Comparison of ENCODE assay signal across 1 cellular context in the genomic region with DNA sequence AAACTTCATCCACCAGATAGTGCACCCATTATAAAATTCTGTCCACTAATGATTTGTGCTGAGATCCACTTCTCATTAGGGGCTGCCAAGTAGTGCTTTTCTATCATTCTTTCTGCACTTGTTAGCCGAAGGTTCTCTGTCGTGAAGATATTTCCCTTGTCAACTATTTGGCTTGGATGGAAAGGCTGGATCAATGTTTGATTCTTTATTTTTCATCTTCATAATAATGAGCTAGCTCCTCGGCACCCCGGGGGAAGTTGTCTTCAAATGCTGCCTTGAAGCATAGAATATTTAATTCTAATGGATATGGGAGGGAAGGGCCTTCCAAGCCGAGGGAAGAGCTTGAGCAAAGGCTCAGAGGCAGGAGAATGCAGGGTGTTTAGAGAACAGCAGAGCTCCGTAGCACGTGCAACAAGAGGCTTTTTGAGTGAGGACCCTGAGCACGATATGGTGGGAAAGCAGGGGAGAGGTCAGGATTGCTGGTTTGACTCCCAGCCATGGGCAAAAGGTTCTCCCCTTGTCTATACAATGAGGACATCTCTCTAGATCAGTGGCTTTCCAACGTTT.
TF ChIP-seq lines count a peak whose summit lies in the region.

No MANE protein-coding gene starts in this region.

TF ChIP-seq in K562, 482 proteins besides CTCF, POLR2A, EP300 and RAD21:
- TF ChIP-seq ELF1 (tag; IDR thresholded peaks at IDR 0.05): no peak
- TF ChIP-seq SMC3 (conservative IDR thresholded peaks at IDR 0.05; ENCODE audit: insufficient read depth, low read depth, low read length): no peak
- TF ChIP-seq ZFP30 (CRISPR knock-in tag; IDR thresholded peaks at IDR 0.05; ENCODE audit: borderline replicate concordance): no peak
- TF ChIP-seq EP400 (IDR thresholded peaks at IDR 0.05): no peak
- TF ChIP-seq STAG1 (CRISPR knock-in tag; IDR thresholded peaks at IDR 0.05; ENCODE audit: borderline replicate concordance): no peak
- TF ChIP-seq PTBP1 (IDR thresholded peaks at IDR 0.05; ENCODE audit: low read depth, low read length): no peak
- no peak for TF ChIP-seq YBX1 (IDR thresholded peaks at IDR 0.05)
- TF ChIP-seq SREBF2 (CRISPR knock-in tag; IDR thresholded peaks at IDR 0.05): no peak
- TF ChIP-seq TAL1 (IDR thresholded peaks at IDR 0.05): no peak
- TF ChIP-seq GABPB2 (CRISPR knock-in tag; conservative IDR thresholded peaks at IDR 0.05): no peak
- TF ChIP-seq, protein P1, sequence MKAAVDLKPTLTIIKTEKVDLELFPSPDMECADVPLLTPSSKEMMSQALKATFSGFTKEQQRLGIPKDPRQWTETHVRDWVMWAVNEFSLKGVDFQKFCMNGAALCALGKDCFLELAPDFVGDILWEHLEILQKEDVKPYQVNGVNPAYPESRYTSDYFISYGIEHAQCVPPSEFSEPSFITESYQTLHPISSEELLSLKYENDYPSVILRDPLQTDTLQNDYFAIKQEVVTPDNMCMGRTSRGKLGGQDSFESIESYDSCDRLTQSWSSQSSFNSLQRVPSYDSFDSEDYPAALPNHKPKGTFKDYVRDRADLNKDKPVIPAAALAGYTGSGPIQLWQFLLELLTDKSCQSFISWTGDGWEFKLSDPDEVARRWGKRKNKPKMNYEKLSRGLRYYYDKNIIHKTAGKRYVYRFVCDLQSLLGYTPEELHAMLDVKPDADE (conservative IDR thresholded peaks at IDR 0.05; ENCODE audit: control insufficient read depth, low read depth, low read length): no peak
- TF ChIP-seq POLR2AphosphoS2 (IDR thresholded peaks at IDR 0.05; ENCODE audit: low read length): 0 out of 2 replicates have a peak, but pooled peaks have one; percentile 18
- 0 out of 2 replicates have a peak, but pooled peaks have one; percentile 28 for TF ChIP-seq HNRNPUL1 (IDR thresholded peaks at IDR 0.05; ENCODE audit: low read length)
- TF ChIP-seq FIP1L1 (IDR thresholded peaks at IDR 0.05; ENCODE audit: low read depth, low read length, poor library complexity, severe bottlenecking): no peak
- TF ChIP-seq, protein P2, sequence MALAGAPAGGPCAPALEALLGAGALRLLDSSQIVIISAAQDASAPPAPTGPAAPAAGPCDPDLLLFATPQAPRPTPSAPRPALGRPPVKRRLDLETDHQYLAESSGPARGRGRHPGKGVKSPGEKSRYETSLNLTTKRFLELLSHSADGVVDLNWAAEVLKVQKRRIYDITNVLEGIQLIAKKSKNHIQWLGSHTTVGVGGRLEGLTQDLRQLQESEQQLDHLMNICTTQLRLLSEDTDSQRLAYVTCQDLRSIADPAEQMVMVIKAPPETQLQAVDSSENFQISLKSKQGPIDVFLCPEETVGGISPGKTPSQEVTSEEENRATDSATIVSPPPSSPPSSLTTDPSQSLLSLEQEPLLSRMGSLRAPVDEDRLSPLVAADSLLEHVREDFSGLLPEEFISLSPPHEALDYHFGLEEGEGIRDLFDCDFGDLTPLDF (CRISPR knock-in tag; IDR thresholded peaks at IDR 0.05): no peak
- TF ChIP-seq ZNF436 (CRISPR knock-in tag; IDR thresholded peaks at IDR 0.05): no peak
- TF ChIP-seq CBX1 (IDR thresholded peaks at IDR 0.05; ENCODE audit: low read depth): no peak
- TF ChIP-seq, protein P3, sequence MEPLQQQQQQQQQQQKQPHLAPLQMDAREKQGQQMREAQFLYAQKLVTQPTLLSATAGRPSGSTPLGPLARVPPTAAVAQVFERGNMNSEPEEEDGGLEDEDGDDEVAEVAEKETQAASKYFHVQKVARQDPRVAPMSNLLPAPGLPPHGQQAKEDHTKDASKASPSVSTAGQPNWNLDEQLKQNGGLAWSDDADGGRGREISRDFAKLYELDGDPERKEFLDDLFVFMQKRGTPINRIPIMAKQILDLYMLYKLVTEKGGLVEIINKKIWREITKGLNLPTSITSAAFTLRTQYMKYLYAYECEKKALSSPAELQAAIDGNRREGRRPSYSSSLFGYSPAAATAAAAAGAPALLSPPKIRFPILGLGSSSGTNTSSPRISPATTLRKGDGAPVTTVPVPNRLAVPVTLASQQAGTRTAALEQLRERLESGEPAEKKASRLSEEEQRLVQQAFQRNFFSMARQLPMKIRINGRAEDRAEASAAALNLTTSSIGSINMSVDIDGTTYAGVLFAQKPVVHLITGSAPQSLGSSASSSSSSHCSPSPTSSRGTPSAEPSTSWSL (CRISPR knock-in tag; IDR thresholded peaks at IDR 0.05; ENCODE audit: borderline replicate concordance): no peak
- no peak for TF ChIP-seq ZBTB8A (IDR thresholded peaks at IDR 0.05; ENCODE audit: partially characterized antibody)
- 0 out of 2 replicates have a peak, but pooled peaks have one; percentile 59 for TF ChIP-seq ZNF780A (CRISPR knock-in tag; IDR thresholded peaks at IDR 0.05)
- TF ChIP-seq, protein P4, sequence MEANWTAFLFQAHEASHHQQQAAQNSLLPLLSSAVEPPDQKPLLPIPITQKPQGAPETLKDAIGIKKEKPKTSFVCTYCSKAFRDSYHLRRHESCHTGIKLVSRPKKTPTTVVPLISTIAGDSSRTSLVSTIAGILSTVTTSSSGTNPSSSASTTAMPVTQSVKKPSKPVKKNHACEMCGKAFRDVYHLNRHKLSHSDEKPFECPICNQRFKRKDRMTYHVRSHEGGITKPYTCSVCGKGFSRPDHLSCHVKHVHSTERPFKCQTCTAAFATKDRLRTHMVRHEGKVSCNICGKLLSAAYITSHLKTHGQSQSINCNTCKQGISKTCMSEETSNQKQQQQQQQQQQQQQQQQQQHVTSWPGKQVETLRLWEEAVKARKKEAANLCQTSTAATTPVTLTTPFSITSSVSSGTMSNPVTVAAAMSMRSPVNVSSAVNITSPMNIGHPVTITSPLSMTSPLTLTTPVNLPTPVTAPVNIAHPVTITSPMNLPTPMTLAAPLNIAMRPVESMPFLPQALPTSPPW (CRISPR knock-in tag; IDR thresholded peaks at IDR 0.05): peak; percentile 10; the same call in 1 of the 2 replicates
- TF ChIP-seq, protein P5, sequence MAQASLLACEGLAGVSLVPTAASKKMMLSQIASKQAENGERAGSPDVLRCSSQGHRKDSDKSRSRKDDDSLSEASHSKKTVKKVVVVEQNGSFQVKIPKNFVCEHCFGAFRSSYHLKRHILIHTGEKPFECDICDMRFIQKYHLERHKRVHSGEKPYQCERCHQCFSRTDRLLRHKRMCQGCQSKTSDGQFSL (CRISPR knock-in tag; IDR thresholded peaks at IDR 0.05): 0 out of 2 replicates have a peak, but pooled peaks have one; percentile 35
- TF ChIP-seq, protein P5 (tag; IDR thresholded peaks at IDR 0.05): no peak
- TF ChIP-seq IFI16 (CRISPR knock-in tag; IDR thresholded peaks at IDR 0.05): no peak
- TF ChIP-seq NR4A1 (CRISPR knock-in tag; IDR thresholded peaks at IDR 0.05): no peak
- TF ChIP-seq NR4A1 (tag; IDR thresholded peaks at IDR 0.05): no peak
- TF ChIP-seq MYNN (IDR thresholded peaks at IDR 0.05): peak; percentile 15; the same call in 1 of the 2 replicates
- TF ChIP-seq MYNN (CRISPR knock-in tag; IDR thresholded peaks at IDR 0.05): no peak
- TF ChIP-seq POLR2AphosphoS5 (IDR thresholded peaks at IDR 0.05; ENCODE audit: control insufficient read depth, insufficient read depth, low read depth, low read length): no peak
- no peak for TF ChIP-seq CBFB (CRISPR knock-in tag; IDR thresholded peaks at IDR 0.05)
- no peak for TF ChIP-seq ARID1B (IDR thresholded peaks at IDR 0.05)
- TF ChIP-seq TBP (optimal IDR thresholded peaks at IDR 0.05; ENCODE audit: low read depth, low read length): peak; percentile 10
- TF ChIP-seq ZNF699 (CRISPR knock-in tag; IDR thresholded peaks at IDR 0.05; ENCODE audit: insufficient replicate concordance): no peak
- no peak for TF ChIP-seq MXI1 (IDR thresholded peaks at IDR 0.05; ENCODE audit: low read depth, low read length)
- TF ChIP-seq ZBTB17 (CRISPR knock-in tag; IDR thresholded peaks at IDR 0.05): no peak
- TF ChIP-seq, protein P6, sequence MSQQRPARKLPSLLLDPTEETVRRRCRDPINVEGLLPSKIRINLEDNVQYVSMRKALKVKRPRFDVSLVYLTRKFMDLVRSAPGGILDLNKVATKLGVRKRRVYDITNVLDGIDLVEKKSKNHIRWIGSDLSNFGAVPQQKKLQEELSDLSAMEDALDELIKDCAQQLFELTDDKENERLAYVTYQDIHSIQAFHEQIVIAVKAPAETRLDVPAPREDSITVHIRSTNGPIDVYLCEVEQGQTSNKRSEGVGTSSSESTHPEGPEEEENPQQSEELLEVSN (IDR thresholded peaks at IDR 0.05; ENCODE audit: borderline replicate concordance in 1 of 2, extremely low read depth in 1 of 2, insufficient read depth in 1 of 2, insufficient read length in 1 of 2, low read depth in 1 of 2, low read length in 1 of 2, poor library complexity in 1 of 2, severe bottlenecking in 1 of 2): peak in 1 of 2 experiments; percentile 37
- TF ChIP-seq FOS (IDR thresholded peaks at IDR 0.05; ENCODE audit: extremely low read depth, insufficient read length): no peak
- TF ChIP-seq ZBTB7A (IDR thresholded peaks at IDR 0.05; ENCODE audit: borderline replicate concordance, control insufficient read depth, low read depth, low read length): no peak
- no peak for TF ChIP-seq U2AF1 (optimal IDR thresholded peaks at IDR 0.05; ENCODE audit: low read depth, low read length)
- TF ChIP-seq RBM22 (IDR thresholded peaks at IDR 0.05; ENCODE audit: low read depth, low read length, poor library complexity, severe bottlenecking): no peak
- no peak for TF ChIP-seq SIN3A (IDR thresholded peaks at IDR 0.05; ENCODE audit: borderline replicate concordance in 2 of 2, control insufficient read depth in 1 of 2, low read depth in 2 of 2, low read length in 2 of 2)
- TF ChIP-seq CREB1 (IDR thresholded peaks at IDR 0.05): no peak
- no peak for TF ChIP-seq CREB1 (CRISPR knock-in tag; IDR thresholded peaks at IDR 0.05)
- TF ChIP-seq, protein P7, sequence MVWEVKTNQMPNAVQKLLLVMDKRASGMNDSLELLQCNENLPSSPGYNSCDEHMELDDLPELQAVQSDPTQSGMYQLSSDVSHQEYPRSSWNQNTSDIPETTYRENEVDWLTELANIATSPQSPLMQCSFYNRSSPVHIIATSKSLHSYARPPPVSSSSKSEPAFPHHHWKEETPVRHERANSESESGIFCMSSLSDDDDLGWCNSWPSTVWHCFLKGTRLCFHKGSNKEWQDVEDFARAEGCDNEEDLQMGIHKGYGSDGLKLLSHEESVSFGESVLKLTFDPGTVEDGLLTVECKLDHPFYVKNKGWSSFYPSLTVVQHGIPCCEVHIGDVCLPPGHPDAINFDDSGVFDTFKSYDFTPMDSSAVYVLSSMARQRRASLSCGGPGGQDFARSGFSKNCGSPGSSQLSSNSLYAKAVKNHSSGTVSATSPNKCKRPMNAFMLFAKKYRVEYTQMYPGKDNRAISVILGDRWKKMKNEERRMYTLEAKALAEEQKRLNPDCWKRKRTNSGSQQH (CRISPR knock-in tag; IDR thresholded peaks at IDR 0.05): no peak
- TF ChIP-seq, protein P8, sequence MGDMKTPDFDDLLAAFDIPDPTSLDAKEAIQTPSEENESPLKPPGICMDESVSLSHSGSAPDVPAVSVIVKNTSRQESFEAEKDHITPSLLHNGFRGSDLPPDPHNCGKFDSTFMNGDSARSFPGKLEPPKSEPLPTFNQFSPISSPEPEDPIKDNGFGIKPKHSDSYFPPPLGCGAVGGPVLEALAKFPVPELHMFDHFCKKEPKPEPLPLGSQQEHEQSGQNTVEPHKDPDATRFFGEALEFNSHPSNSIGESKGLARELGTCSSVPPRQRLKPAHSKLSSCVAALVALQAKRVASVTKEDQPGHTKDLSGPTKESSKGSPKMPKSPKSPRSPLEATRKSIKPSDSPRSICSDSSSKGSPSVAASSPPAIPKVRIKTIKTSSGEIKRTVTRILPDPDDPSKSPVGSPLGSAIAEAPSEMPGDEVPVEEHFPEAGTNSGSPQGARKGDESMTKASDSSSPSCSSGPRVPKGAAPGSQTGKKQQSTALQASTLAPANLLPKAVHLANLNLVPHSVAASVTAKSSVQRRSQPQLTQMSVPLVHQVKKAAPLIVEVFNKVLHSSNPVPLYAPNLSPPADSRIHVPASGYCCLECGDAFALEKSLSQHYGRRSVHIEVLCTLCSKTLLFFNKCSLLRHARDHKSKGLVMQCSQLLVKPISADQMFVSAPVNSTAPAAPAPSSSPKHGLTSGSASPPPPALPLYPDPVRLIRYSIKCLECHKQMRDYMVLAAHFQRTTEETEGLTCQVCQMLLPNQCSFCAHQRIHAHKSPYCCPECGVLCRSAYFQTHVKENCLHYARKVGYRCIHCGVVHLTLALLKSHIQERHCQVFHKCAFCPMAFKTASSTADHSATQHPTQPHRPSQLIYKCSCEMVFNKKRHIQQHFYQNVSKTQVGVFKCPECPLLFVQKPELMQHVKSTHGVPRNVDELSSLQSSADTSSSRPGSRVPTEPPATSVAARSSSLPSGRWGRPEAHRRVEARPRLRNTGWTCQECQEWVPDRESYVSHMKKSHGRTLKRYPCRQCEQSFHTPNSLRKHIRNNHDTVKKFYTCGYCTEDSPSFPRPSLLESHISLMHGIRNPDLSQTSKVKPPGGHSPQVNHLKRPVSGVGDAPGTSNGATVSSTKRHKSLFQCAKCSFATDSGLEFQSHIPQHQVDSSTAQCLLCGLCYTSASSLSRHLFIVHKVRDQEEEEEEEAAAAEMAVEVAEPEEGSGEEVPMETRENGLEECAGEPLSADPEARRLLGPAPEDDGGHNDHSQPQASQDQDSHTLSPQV (IDR thresholded peaks at IDR 0.05): no peak
